Comparison of ENCODE assay signal across 8 cellular contexts in genomic region chr4:156169011-156169410, GRCh38.
DNase-seq lines count a peak whose midpoint lies in the region; ATAC-seq, FAIRE-seq and TF ChIP-seq lines count a peak whose summit lies in the region.

No MANE protein-coding gene starts in this region.

- no peak for TF ChIP-seq POLR2A in H1 (IDR thresholded peaks at IDR 0.05; ENCODE audit: control extremely low read depth in 1 of 2, low read depth in 2 of 2, low read length in 2 of 2)

- DNase-seq in NCI-H82 (lab: John Stamatoyannopoulos, UW) (peak; percentile 61), H1 (ENCODE audit: low read depth in 1 of 2, low spot score in 2 of 2) (peak; percentile 17 to 46)
- DNase-seq in stimulated activated naive CD4-positive, alpha-beta T cell treated with Interleukin-2 at 50 U/mL for 16 hours (lab: John Stamatoyannopoulos, UW) = no peak

- H3K4me3 ChIP-seq in H1 (ENCODE audit: extremely low read depth in 1 of 4, insufficient read depth in 2 of 4, low read depth in 3 of 4, low read length in 4 of 4) (no peak overlapping the region), muscle layer of colon (ENCODE audit: low read depth in 1 of 2, low read length in 2 of 2) (no peak overlapping the region)

- no peak overlapping the region for H2AFZ ChIP-seq in H1 (ENCODE audit: low read length)

- H3K14ac ChIP-seq in H1 (ENCODE audit: insufficient read length) = no peak overlapping the region

- H2BK20ac ChIP-seq in H1 (ENCODE audit: low read length) = no peak overlapping the region

- no peak overlapping the region for H3K23ac ChIP-seq in H1 (ENCODE audit: insufficient read length)

- H3K36me3 ChIP-seq in H1 (ENCODE audit: control insufficient read depth in 2 of 4, insufficient read depth in 4 of 4, low read length in 3 of 4) (no peaks in the 10 kb centered on the region), muscle layer of colon (ENCODE audit: insufficient read depth, low read length) (no peaks in the 10 kb centered on the region)

- peak; percentile 88 to 91 for TF ChIP-seq RAD21 in H1 (IDR thresholded peaks at IDR 0.05 in 1 of 2, conservative IDR thresholded peaks at IDR 0.05 in 1 of 2; ENCODE audit: low read depth in 2 of 2, low read length in 2 of 2)

- no peak overlapping the region for H3K18ac ChIP-seq in H1 (ENCODE audit: extremely low read depth, low read length)

- H4K20me1 ChIP-seq in H1 (replicated peaks in 1 of 2; ENCODE audit: control insufficient read depth in 1 of 2, insufficient read depth in 2 of 2, low read length in 2 of 2) = no peaks in the 10 kb centered on the region

- TF ChIP-seq CTCF in GM12873 (IDR thresholded peaks at IDR 0.05; ENCODE audit: insufficient read depth, low read depth, low read length, missing control alignments) = peak; percentile 73
- TF ChIP-seq CTCF in H1 (IDR thresholded peaks at IDR 0.05; ENCODE audit: control extremely low read depth in 1 of 3, insufficient read depth in 1 of 3, low read depth in 1 of 3, low read length in 3 of 3) = peak in 2 of 3 experiments; percentile 65 to 76; a peak in 3 of 4 replicates

- H3K4ac ChIP-seq in H1 (replicated peaks; ENCODE audit: insufficient read length, low read depth, low read length) = no peak overlapping the region

- H4K91ac ChIP-seq in H1 (replicated peaks; ENCODE audit: insufficient read length, low read length) = no peak overlapping the region

- no peak overlapping the region for H4K8ac ChIP-seq in H1 (ENCODE audit: extremely low read depth, insufficient read depth, low read length)

- no peaks in the 10 kb centered on the region for H3K79me2 ChIP-seq in H1 (ENCODE audit: control insufficient read depth in 1 of 2, insufficient read depth in 2 of 2, low read length in 2 of 2)

- H3K9ac ChIP-seq in H1 (replicated peaks in 1 of 4; ENCODE audit: extremely low read depth in 1 of 4, low read depth in 3 of 4, low read length in 3 of 4) (no peak overlapping the region), muscle layer of colon (ENCODE audit: low read length) (no peak overlapping the region)

- no peak overlapping the region for H2BK120ac ChIP-seq in H1 (replicated peaks; ENCODE audit: low read depth, low read length)

- TF ChIP-seq EP300 in H1 (IDR thresholded peaks at IDR 0.05; ENCODE audit: borderline replicate concordance in 1 of 2, low read depth in 2 of 2, low read length in 2 of 2) = no peak

- no peak overlapping the region for H2AK5ac ChIP-seq in H1 (ENCODE audit: low read depth, low read length)

- H2BK5ac ChIP-seq in H1 (ENCODE audit: low read depth, low read length) = no peak overlapping the region

- H3K27ac ChIP-seq in H1 (ENCODE audit: low read depth, low read length) = no peak overlapping the region
- H3K27ac ChIP-seq in muscle layer of colon (ENCODE audit: low read depth, low read length) = peak overlapping the region; percentile 0

- FAIRE-seq in H1 (lab: Jason Lieb, UNC) = peak; percentile 52

- no peak overlapping the region for H2BK15ac ChIP-seq in H1 (ENCODE audit: low read length)

- POLR2A ChIA-PET in H1 (lab: Charles Lee; ENCODE audit: partially characterized antibody) = no interaction called here

- H3K79me1 ChIP-seq in H1 (ENCODE audit: low read depth, low read length) = no peaks in the 10 kb centered on the region

- no peak overlapping the region for H4K5ac ChIP-seq in H1 (ENCODE audit: insufficient read length, low read depth, low read length)

- H3K27me3 ChIP-seq in H1 (replicated peaks in 1 of 4; ENCODE audit: control insufficient read depth in 3 of 4, extremely low read depth in 1 of 4, insufficient read depth in 3 of 4, low read length in 3 of 4) (no peaks in the 10 kb centered on the region), muscle layer of colon (ENCODE audit: control insufficient read depth in 1 of 2, insufficient read depth in 2 of 2, low read length in 2 of 2) (no peaks in the 10 kb centered on the region)

- H3K23me2 ChIP-seq in H1 (ENCODE audit: low read depth, low read length) = no peaks in the 10 kb centered on the region

- ATAC-seq in HG02798 (IDR thresholded peaks at IDR 0.05; ENCODE audit: poor library complexity, unreplicated experiment) (peak; percentile 68), HG02763 (IDR thresholded peaks at IDR 0.05; ENCODE audit: unreplicated experiment) (no peak), HG03196 (IDR thresholded peaks at IDR 0.05; ENCODE audit: unreplicated experiment) (no peak)

- WGBS in H1 (ENCODE audit: extremely low coverage in 1 of 2, insufficient coverage in 1 of 2, insufficient read length in 1 of 2, insufficient replicate concordance in 2 of 2, low coverage in 1 of 2, low lambda C conversion rate in 2 of 2, missing lambda C conversion rate in 1 of 2), 2 experiments = 76% methylated on average over 3 of the region's 3 CpGs; no CpG with 5 or more reads in 1 of the 2 experiments

- no peak overlapping the region for H3K56ac ChIP-seq in H1 (replicated peaks; ENCODE audit: insufficient read length, low read depth, low read length)

- H3K9me3 ChIP-seq in H1 (ENCODE audit: insufficient read depth in 2 of 2, low read depth in 1 of 2, low read length in 1 of 2) (no peaks in the 10 kb centered on the region), muscle layer of colon (ENCODE audit: low read length) (no peaks in the 10 kb centered on the region)

- CTCF ChIA-PET in H1 (lab: Charles Lee; ENCODE audit: partially characterized antibody) = interaction anchor here (0.8 to 3.8 kb wide), 27 partner anchors 9 to 876 kb away, joined by 3 to 21 read pairs (median 4); no protein-coding TSS in a partner anchor

- H3K4me2 ChIP-seq in H1 (ENCODE audit: insufficient read depth in 1 of 2, low read depth in 2 of 2, low read length in 2 of 2) = no peak overlapping the region

- H2BK12ac ChIP-seq in H1 (ENCODE audit: low read depth, low read length) = peak overlapping the region; percentile 12; the same call in 1 of the 2 replicates

- peaks cover 0 to 2% (median 0%) of the 10 kb centered on the region in 4 experiments; a peak in 1 of 7 replicates for H3K4me1 ChIP-seq in H1 (replicated peaks in 1 of 4; ENCODE audit: control insufficient read depth in 3 of 4, insufficient read depth in 4 of 4, low read length in 3 of 4)
- peaks cover 11% of the 10 kb centered on the region for H3K4me1 ChIP-seq in muscle layer of colon (ENCODE audit: insufficient read depth, low read length)

TF ChIP-seq in H1, 55 proteins besides CTCF, POLR2A, EP300 and RAD21:
- TF ChIP-seq SIN3A (conservative IDR thresholded peaks at IDR 0.05 in 1 of 2, IDR thresholded peaks at IDR 0.05 in 1 of 2; ENCODE audit: low read depth in 1 of 2, low read length in 2 of 2) (no peak), GTF2F1 (IDR thresholded peaks at IDR 0.05; ENCODE audit: borderline replicate concordance, low read depth, low read length) (no peak), BACH1 (IDR thresholded peaks at IDR 0.05; ENCODE audit: low read length) (no peak), NANOG (IDR thresholded peaks at IDR 0.05; ENCODE audit: insufficient read depth, low read depth, low read length, poor library complexity, severe bottlenecking) (no peak), GABPA (IDR thresholded peaks at IDR 0.05; ENCODE audit: borderline replicate concordance, insufficient read depth, low read length) (no peak)
